1 cellular context compared by ENCODE assay signal in the genomic region with DNA sequence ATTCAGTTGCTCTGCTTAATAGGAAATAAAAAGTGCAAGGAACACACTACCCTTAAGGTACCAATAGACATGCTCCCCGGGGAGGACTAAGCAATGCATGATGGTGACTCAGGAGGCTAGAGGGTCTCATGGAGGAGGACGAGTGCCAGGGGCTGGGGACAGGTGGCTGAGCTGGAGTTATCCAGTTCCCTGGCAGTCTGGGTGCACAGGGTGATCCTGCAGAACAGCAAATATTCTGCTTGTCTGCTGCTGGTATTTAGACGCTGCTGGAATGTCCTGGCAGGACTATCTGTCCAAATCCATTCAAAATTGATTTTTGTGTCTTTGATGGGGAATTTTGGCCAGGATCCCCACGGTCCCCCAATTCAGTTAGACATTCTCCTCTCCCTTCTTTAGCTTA.
TF ChIP-seq lines count a peak whose summit lies in the region.

No MANE protein-coding gene starts in this region.

TF ChIP-seq in SK-N-SH, 30 proteins besides CTCF, POLR2A, EP300 and RAD21 (continued from another document):
- TF ChIP-seq EZH2phosphoT487 (IDR thresholded peaks at IDR 0.05; ENCODE audit: borderline replicate concordance, low read depth) (no peak), MEF2A (IDR thresholded peaks at IDR 0.05; ENCODE audit: borderline replicate concordance, low read depth) (no peak), FOSL2 (IDR thresholded peaks at IDR 0.05; ENCODE audit: borderline replicate concordance, low read depth) (no peak), JUND (IDR thresholded peaks at IDR 0.05) (no peak)
- TF ChIP-seq, protein P1, sequence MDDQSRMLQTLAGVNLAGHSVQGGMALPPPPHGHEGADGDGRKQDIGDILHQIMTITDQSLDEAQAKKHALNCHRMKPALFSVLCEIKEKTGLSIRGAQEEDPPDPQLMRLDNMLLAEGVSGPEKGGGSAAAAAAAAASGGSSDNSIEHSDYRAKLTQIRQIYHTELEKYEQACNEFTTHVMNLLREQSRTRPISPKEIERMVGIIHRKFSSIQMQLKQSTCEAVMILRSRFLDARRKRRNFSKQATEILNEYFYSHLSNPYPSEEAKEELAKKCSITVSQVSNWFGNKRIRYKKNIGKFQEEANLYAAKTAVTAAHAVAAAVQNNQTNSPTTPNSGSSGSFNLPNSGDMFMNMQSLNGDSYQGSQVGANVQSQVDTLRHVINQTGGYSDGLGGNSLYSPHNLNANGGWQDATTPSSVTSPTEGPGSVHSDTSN (IDR thresholded peaks at IDR 0.05): no peak
